In the genomic region with DNA sequence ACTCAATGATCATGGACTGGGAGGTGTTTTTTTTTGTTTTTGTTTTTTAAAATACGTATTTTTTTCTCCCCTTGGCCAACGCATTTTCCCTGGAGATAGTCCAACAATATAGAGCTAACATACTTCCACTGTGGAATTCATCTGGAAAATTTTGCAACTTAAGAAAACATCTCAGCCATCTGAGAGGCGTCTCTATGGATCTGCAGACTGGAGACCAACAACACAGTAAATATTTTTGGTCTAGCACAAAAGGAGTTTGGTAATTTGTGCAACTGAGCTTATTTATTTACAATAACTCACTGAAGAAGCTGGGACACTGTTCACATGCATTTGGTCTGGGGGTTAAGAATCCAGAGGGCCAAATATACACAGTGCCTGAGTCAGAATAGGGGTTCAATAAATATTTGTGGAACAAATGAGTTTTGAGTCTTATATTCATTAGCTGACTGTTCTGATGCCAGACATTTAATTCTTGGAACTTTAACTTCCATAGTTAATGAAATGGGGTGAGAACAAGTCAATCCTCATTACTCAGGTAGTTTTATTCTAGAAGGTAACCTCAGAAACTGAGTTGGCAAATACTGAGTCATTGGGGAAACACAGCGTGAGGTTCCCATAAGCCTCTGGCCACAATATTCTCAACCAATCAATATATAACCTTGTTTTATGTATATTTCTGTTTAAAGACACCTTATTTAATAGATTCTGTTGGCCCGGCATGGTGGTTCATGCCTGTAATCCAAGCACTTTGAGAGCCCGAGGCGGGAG, we compare ENCODE assay signal across 1 cellular context.
TF ChIP-seq lines count a peak whose summit lies in the region.

No MANE protein-coding gene starts in this region.

TF ChIP-seq in SK-N-SH treated with all-trans-retinoic acid at 6 μM for 48 hours, 23 proteins besides CTCF, POLR2A, EP300 and RAD21 (continued from another document):
- TF ChIP-seq POU6F1 (CRISPR knock-in tag; IDR thresholded peaks at IDR 0.05; ENCODE audit: borderline replicate concordance, low read depth) (no peak), ZFP30 (CRISPR knock-in tag; IDR thresholded peaks at IDR 0.05) (no peak), ESRRG (CRISPR knock-in tag; IDR thresholded peaks at IDR 0.05) (no peak), OSR1 (CRISPR knock-in tag; IDR thresholded peaks at IDR 0.05) (no peak), ZC3H10 (CRISPR knock-in tag; IDR thresholded peaks at IDR 0.05) (no peak), BACH2 (CRISPR knock-in tag; IDR thresholded peaks at IDR 0.05; ENCODE audit: borderline replicate concordance) (no peak), ZNF8 (CRISPR knock-in tag; IDR thresholded peaks at IDR 0.05) (no peak), TOX (CRISPR knock-in tag; IDR thresholded peaks at IDR 0.05; ENCODE audit: borderline replicate concordance) (no peak)
- TF ChIP-seq, protein P1, sequence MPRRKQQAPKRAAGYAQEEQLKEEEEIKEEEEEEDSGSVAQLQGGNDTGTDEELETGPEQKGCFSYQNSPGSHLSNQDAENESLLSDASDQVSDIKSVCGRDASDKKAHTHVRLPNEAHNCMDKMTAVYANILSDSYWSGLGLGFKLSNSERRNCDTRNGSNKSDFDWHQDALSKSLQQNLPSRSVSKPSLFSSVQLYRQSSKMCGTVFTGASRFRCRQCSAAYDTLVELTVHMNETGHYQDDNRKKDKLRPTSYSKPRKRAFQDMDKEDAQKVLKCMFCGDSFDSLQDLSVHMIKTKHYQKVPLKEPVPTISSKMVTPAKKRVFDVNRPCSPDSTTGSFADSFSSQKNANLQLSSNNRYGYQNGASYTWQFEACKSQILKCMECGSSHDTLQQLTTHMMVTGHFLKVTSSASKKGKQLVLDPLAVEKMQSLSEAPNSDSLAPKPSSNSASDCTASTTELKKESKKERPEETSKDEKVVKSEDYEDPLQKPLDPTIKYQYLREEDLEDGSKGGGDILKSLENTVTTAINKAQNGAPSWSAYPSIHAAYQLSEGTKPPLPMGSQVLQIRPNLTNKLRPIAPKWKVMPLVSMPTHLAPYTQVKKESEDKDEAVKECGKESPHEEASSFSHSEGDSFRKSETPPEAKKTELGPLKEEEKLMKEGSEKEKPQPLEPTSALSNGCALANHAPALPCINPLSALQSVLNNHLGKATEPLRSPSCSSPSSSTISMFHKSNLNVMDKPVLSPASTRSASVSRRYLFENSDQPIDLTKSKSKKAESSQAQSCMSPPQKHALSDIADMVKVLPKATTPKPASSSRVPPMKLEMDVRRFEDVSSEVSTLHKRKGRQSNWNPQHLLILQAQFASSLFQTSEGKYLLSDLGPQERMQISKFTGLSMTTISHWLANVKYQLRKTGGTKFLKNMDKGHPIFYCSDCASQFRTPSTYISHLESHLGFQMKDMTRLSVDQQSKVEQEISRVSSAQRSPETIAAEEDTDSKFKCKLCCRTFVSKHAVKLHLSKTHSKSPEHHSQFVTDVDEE (CRISPR knock-in tag; IDR thresholded peaks at IDR 0.05): no peak
